In genomic region chr10:88971668-88972067, GRCh38 we compare ENCODE assay signal across 19 cellular contexts. TPM values are rescaled to one million over a fixed set of nuclear protein-coding genes. Genes with fewer than 3 reads are reported as not detected.
DNase-seq lines count a peak whose midpoint lies in the region; ATAC-seq, FAIRE-seq and TF ChIP-seq lines count a peak whose summit lies in the region.
"Had no signal": no experiment of that assay in that cellular context is flagged by ENCODE, and none has a peak within 500 bp of the region (broad histone marks: within the 10 kb centered on the region; RNA-seq: fewer than 3 reads in every experiment).

No MANE protein-coding gene starts in this region.

- DNase-seq in right lobe of liver (no peak), HepG2 (ENCODE audit: low spot score) (no peak), fibroblast of villous mesenchyme (ENCODE audit: low read depth) (peak; percentile 58), aorta (no peak), SIG-M5 treated with dmso at 0.1 percent for 504 hours (lab: John Stamatoyannopoulos, UW; ENCODE audit: unreplicated experiment) (no peak), HPDE6-E6E7 (ENCODE audit: extremely low spot score) (no peak), NCI-H1436 treated with DMSO at 0.1 percent for 48 hours (lab: John Stamatoyannopoulos, UW) (no peak)
- DNase-seq: activated CD8-positive, alpha-beta memory T cell treated with anti-CD3 and anti-CD28 coated beads, Interleukin-2, amount 50 U/mL, for 4 hours; activated naive CD8-positive, alpha-beta T cell treated with anti-CD3 and anti-CD28 coated beads, Interleukin-2, amount 10 ng/mL, durations not matched to agents 7 days and 5 days; brain microvascular endothelial cell; colonic mucosa; hypothalamus; NCI-H1105 treated with DMSO at 0.1 percent for 48 hours; NCI-H2081; small intestine; stimulated activated naive CD4-positive, alpha-beta T cell treated with Interleukin-2 at 50 U/mL for 16 hours; T-helper 17 cell had no signal

- no peak overlapping the region for H3K4me3 ChIP-seq in right lobe of liver
- no peak overlapping the region for H3K4me3 ChIP-seq in HepG2 (replicated peaks in 1 of 3; ENCODE audit: insufficient read depth in 1 of 3, low read depth in 2 of 3, low read length in 3 of 3)
- H3K4me3 ChIP-seq in fibroblast of villous mesenchyme (ENCODE audit: low read depth, low read length), result no peak overlapping the region
- no peak overlapping the region for H3K4me3 ChIP-seq in rectal smooth muscle tissue (ENCODE audit: low read length)
- no peak overlapping the region for H3K4me3 ChIP-seq in aorta (ENCODE audit: low read length in 2 of 2)
- H3K4me3 ChIP-seq: colonic mucosa had no signal

- H2AFZ ChIP-seq in HepG2 (ENCODE audit: low read length), result no peak overlapping the region

- intact Hi-C loops in right lobe of liver (cut with DNase I), result no loop called here
- intact Hi-C loops in HepG2 (cut with micrococcal nuclease; ENCODE audit: unreplicated experiment), result no loop called here
- intact Hi-C loops in aorta (cut with DNase I), result no loop called here

- no peaks in the 10 kb centered on the region for H3K79me2 ChIP-seq in HepG2 (ENCODE audit: insufficient read depth, low read length)

- TF ChIP-seq CTCF in right lobe of liver (IDR thresholded peaks at IDR 0.05), result no peak
- TF ChIP-seq CTCF in HepG2 (CRISPR knock-in tag; IDR thresholded peaks at IDR 0.05), result no peak
- no peak for TF ChIP-seq CTCF in fibroblast of villous mesenchyme (IDR thresholded peaks at IDR 0.05; ENCODE audit: insufficient read depth, low read depth, low read length)

- peaks cover 0 to 28% (median 10%) of the 10 kb centered on the region in 4 donors for H3K4me1 ChIP-seq in right lobe of liver
- H3K4me1 ChIP-seq in HepG2 (ENCODE audit: insufficient read depth, low read length), result peaks cover 17% of the 10 kb centered on the region
- H3K4me1 ChIP-seq in rectal smooth muscle tissue (ENCODE audit: control insufficient read depth, insufficient read depth, low read length), result peaks cover 33% of the 10 kb centered on the region
- peaks cover 4 to 8% of the 10 kb centered on the region in 2 donors for H3K4me1 ChIP-seq in aorta (ENCODE audit: control insufficient read depth in 1 of 2, insufficient read depth in 2 of 2, low read length in 2 of 2)
- H3K4me1 ChIP-seq: colonic mucosa had no signal

- H3K27ac ChIP-seq in right lobe of liver (peak overlapping the region in 2 of 3 donors; percentile 10 to 32), HepG2 (ENCODE audit: extremely low read length, insufficient read depth, low read length) (no peak overlapping the region), rectal smooth muscle tissue (ENCODE audit: low read depth, low read length) (peak overlapping the region; percentile 76), aorta (ENCODE audit: low read depth in 1 of 2, low read length in 2 of 2) (peak overlapping the region; percentile 26 to 76)
- H3K27ac ChIP-seq: brain microvascular endothelial cell, colonic mucosa had no signal

- H3K4me2 ChIP-seq in HepG2 (ENCODE audit: low read depth, low read length), result no peak overlapping the region

- no peak for TF ChIP-seq RAD21 in HepG2 (CRISPR knock-in tag; IDR thresholded peaks at IDR 0.05)

- H3K9me3 ChIP-seq in right lobe of liver (no peaks in the 10 kb centered on the region), HepG2 (ENCODE audit: low read length) (no peaks in the 10 kb centered on the region), aorta (ENCODE audit: control insufficient read depth, low read length) (no peaks in the 10 kb centered on the region)
- H3K9me3 ChIP-seq: colonic mucosa had no signal

- H3K27me3 ChIP-seq in right lobe of liver (no peaks in the 10 kb centered on the region), HepG2 (ENCODE audit: control insufficient read depth in 1 of 2, insufficient read depth in 2 of 2, low read length in 2 of 2) (no peaks in the 10 kb centered on the region), rectal smooth muscle tissue (ENCODE audit: control insufficient read depth, insufficient read depth, low read length) (no peaks in the 10 kb centered on the region), aorta (ENCODE audit: control insufficient read depth in 1 of 2, insufficient read depth in 2 of 2, low read length in 1 of 2) (no peaks in the 10 kb centered on the region)
- H3K27me3 ChIP-seq: brain microvascular endothelial cell, colonic mucosa had no signal

- no peaks in the 10 kb centered on the region for H4K20me1 ChIP-seq in HepG2 (ENCODE audit: insufficient read depth, low read length)

- ATAC-seq in right lobe of liver, result peak in 2 of 4 donors; percentile 10 to 18
- ATAC-seq in HepG2, result no peak
- peak; percentile 34 for ATAC-seq in aorta (ENCODE audit: low FRiP score)
- ATAC-seq: Panc1, T-helper 17 cell had no signal

- CTCF ChIA-PET in HepG2 (lab: Yijun Ruan, JAX; ENCODE audit: low intra/inter-chr PET ratio, low total read pairs), result no interaction called here

- H3K36me3 ChIP-seq in right lobe of liver, result no peaks in the 10 kb centered on the region
- no peaks in the 10 kb centered on the region for H3K36me3 ChIP-seq in HepG2 (replicated peaks in 1 of 2; ENCODE audit: control insufficient read depth in 1 of 2, insufficient read depth in 2 of 2, low read length in 2 of 2)
- H3K36me3 ChIP-seq in rectal smooth muscle tissue (ENCODE audit: control insufficient read depth, insufficient read depth, low read length), result no peaks in the 10 kb centered on the region
- no peaks in the 10 kb centered on the region for H3K36me3 ChIP-seq in aorta (ENCODE audit: control insufficient read depth in 1 of 2, insufficient read depth in 2 of 2, low read length in 1 of 2)
- H3K36me3 ChIP-seq: brain microvascular endothelial cell, colonic mucosa had no signal

- no TSS peak for BruUV-seq in HepG2 (replicated peaks; lab: Mats Ljungman, UMichigan)

- in situ Hi-C loops in HepG2 (cut with HindIII; ENCODE audit: extremely low pct_ligation_motif_present, low pct_unique_long_range_greater_than_20kb), result no loop called here

- no peak for FAIRE-seq in HepG2 (lab: Jason Lieb, UNC)
- FAIRE-seq: small intestine had no signal

- POLR2A ChIA-PET in HepG2 (lab: Yijun Ruan, JAX), result no interaction called here

- H3K9ac ChIP-seq in HepG2 (ENCODE audit: insufficient read depth, low read depth, low read length), result no peak overlapping the region
- no peak overlapping the region for H3K9ac ChIP-seq in rectal smooth muscle tissue (ENCODE audit: low read length)

- TF ChIP-seq POLR2A in right lobe of liver (IDR thresholded peaks at IDR 0.05) (no peak), HepG2 (IDR thresholded peaks at IDR 0.05; ENCODE audit: insufficient read depth in 1 of 2, low read depth in 2 of 2, low read length in 2 of 2) (no peak)

- 33% methylated on average over 5 of the region's 5 CpGs for WGBS in right lobe of liver (ENCODE audit: insufficient coverage, low coverage, low lambda C conversion rate, missing lambda C conversion rate)
- whole genome bisulfite sequencing in HepG2 (ENCODE audit: low lambda C conversion rate), result 96% methylated on average over 5 of the region's 5 CpGs
- 1 to 9% methylated on average over 5 of the region's 5 CpGs for WGBS in aorta, 2 donors

- TF ChIP-seq EP300 in HepG2 (IDR thresholded peaks at IDR 0.05; ENCODE audit: low read depth in 2 of 2, low read length in 2 of 2), result no peak
- TF ChIP-seq EP300 in HepG2 (CRISPR knock-in tag; IDR thresholded peaks at IDR 0.05; ENCODE audit: borderline replicate concordance), result no peak

RNA-seq across cellular contexts. Expression of gene FAS, which starts 18.9 kb away (rescaled TPM):
- total RNA-seq in right lobe of liver (10 to 100 TPM in 5 of 6 experiments, 1 to 10 TPM in 1; 9.0 to 22.3 (median 18.9) TPM), HepG2 (2016; rRNA removed; fragmentation: Illumina TruSeq; extraction: Trizol) (15.0 and 17.9 TPM in 2 replicates), fibroblast of villous mesenchyme (49.0 and 95.9 TPM in 2 replicates), aorta (10 to 100 TPM; 27.4 to 28.5 TPM)
- 4.8 and 5.4 TPM in 2 replicates for total RNA-seq in HepG2 (2016; cell fraction: cytosol; rRNA removed; fragmentation: Illumina TruSeq; extraction: Trizol; ENCODE audit: low read depth)
- total RNA-seq in HepG2 (2016; cell fraction: insoluble cytoplasmic fraction; rRNA removed; fragmentation: Illumina TruSeq; extraction: Trizol), result 15.8 and 17.7 TPM in 2 replicates
- total RNA-seq in HepG2 (2016; cell fraction: membrane; rRNA removed; fragmentation: Illumina TruSeq; extraction: Trizol), result 11.2 and 12.0 TPM in 2 replicates
- 21.8 and 24.6 TPM in 2 replicates for total RNA-seq in HepG2 (2016; cell fraction: nucleus; rRNA removed; fragmentation: Illumina TruSeq; extraction: Trizol)
- polyA plus RNA-seq in HepG2 (2011; rRNA removed) (4.3 and 5.9 TPM in 2 replicates), aorta (10 to 100 TPM in 1 of 2 donors, 1 to 10 TPM in 1; 9.5 to 28.5 TPM)
- polyA plus RNA-seq in HepG2 (2011; cell fraction: cytosol; rRNA removed), result 2.6 and 4.4 TPM in 2 replicates
- 3.1 and 3.5 TPM in 2 replicates for polyA plus RNA-seq in HepG2 (2011; cell fraction: nucleus; rRNA removed)
- polyA plus RNA-seq in HepG2 (2012), result 3.1 and 3.3 TPM in 2 replicates
- polyA plus RNA-seq in HepG2 (2016; cell fraction: cytosol; fragmentation: Illumina TruSeq; extraction: Trizol; ENCODE audit: low read depth), result 3.1 and 3.6 TPM in 2 replicates
- 14.7 and 16.1 TPM in 2 replicates for polyA plus RNA-seq in HepG2 (2016; cell fraction: insoluble cytoplasmic fraction; fragmentation: Illumina TruSeq; extraction: Trizol; ENCODE audit: low read depth)
- polyA plus RNA-seq in HepG2 (2016; cell fraction: membrane; fragmentation: Illumina TruSeq; extraction: Trizol; ENCODE audit: low read depth), result 6.2 and 7.4 TPM in 2 replicates
- 29.8 and 31.9 TPM in 2 replicates for polyA plus RNA-seq in HepG2 (2016; cell fraction: nucleus; fragmentation: Illumina TruSeq; extraction: Trizol; ENCODE audit: insufficient read depth, low read depth)
- 3.7 and 12.5 TPM in 2 replicates for polyA minus RNA-seq in HepG2 (2011; rRNA and poly(A)+ RNA removed; ENCODE audit: low replicate concordance)
- 3.7 and 4.0 TPM in 2 replicates for polyA minus RNA-seq in HepG2 (2011; cell fraction: cytosol; rRNA and poly(A)+ RNA removed)
- polyA minus RNA-seq in HepG2 (2011; cell fraction: nucleus; rRNA and poly(A)+ RNA removed), result 8.6 and 13.1 TPM in 2 replicates

RNA-seq across cellular contexts. Expression of gene ACTA2, which starts 19.1 kb away (rescaled TPM):
- 100 to 1,000 TPM in 2 of 6 experiments, 10 to 100 TPM in 4; 15.0 to 127 (median 80.7) TPM for total RNA-seq in right lobe of liver
- 58.1 and 59.9 TPM in 2 replicates for total RNA-seq in HepG2 (2016; rRNA removed; fragmentation: Illumina TruSeq; extraction: Trizol)
- total RNA-seq in HepG2 (2016; cell fraction: cytosol; rRNA removed; fragmentation: Illumina TruSeq; extraction: Trizol; ENCODE audit: low read depth), result 21.6 and 22.5 TPM in 2 replicates
- total RNA-seq in HepG2 (2016; cell fraction: insoluble cytoplasmic fraction; rRNA removed; fragmentation: Illumina TruSeq; extraction: Trizol), result 50.7 and 62.7 TPM in 2 replicates
- total RNA-seq in HepG2 (2016; cell fraction: membrane; rRNA removed; fragmentation: Illumina TruSeq; extraction: Trizol), result 33.4 and 39.8 TPM in 2 replicates
- total RNA-seq in HepG2 (2016; cell fraction: nucleus; rRNA removed; fragmentation: Illumina TruSeq; extraction: Trizol), result 33.1 and 39.3 TPM in 2 replicates
- 21.8 and 25.1 TPM in 2 replicates for polyA plus RNA-seq in HepG2 (2011; rRNA removed)
- polyA plus RNA-seq in HepG2 (2011; cell fraction: cytosol; rRNA removed), result 32.0 and 34.2 TPM in 2 replicates
- polyA plus RNA-seq in HepG2 (2011; cell fraction: nucleus; rRNA removed), result 20.1 and 23.1 TPM in 2 replicates
- 30.5 and 47.4 TPM in 2 replicates for polyA plus RNA-seq in HepG2 (2012)
- 30.8 and 35.7 TPM in 2 replicates for polyA plus RNA-seq in HepG2 (2016; cell fraction: cytosol; fragmentation: Illumina TruSeq; extraction: Trizol; ENCODE audit: low read depth)
- 81.9 and 99.8 TPM in 2 replicates for polyA plus RNA-seq in HepG2 (2016; cell fraction: insoluble cytoplasmic fraction; fragmentation: Illumina TruSeq; extraction: Trizol; ENCODE audit: low read depth)
- polyA plus RNA-seq in HepG2 (2016; cell fraction: membrane; fragmentation: Illumina TruSeq; extraction: Trizol; ENCODE audit: low read depth), result 45.1 and 45.4 TPM in 2 replicates
- 60.8 and 61.8 TPM in 2 replicates for polyA plus RNA-seq in HepG2 (2016; cell fraction: nucleus; fragmentation: Illumina TruSeq; extraction: Trizol; ENCODE audit: insufficient read depth, low read depth)
- 3.6 and 48.3 TPM in 2 replicates for polyA minus RNA-seq in HepG2 (2011; rRNA and poly(A)+ RNA removed; ENCODE audit: low replicate concordance)
- polyA minus RNA-seq in HepG2 (2011; cell fraction: cytosol; rRNA and poly(A)+ RNA removed), result 35.2 and 40.9 TPM in 2 replicates
- 13.9 and 20.1 TPM in 2 replicates for polyA minus RNA-seq in HepG2 (2011; cell fraction: nucleus; rRNA and poly(A)+ RNA removed)
- total RNA-seq in fibroblast of villous mesenchyme, result 2,403 and 2,598 TPM in 2 replicates
- 1,000 to 10,000 TPM; 3,684 to 9,611 TPM for total RNA-seq in aorta
- 1,000 to 10,000 TPM; 3,163 to 4,826 TPM for polyA plus RNA-seq in aorta

Comparison
In these comparisons a context has a peak if more than half of its experiments do, and no peak if none do; other contexts are left out.
1. RNA of gene ACTA2, which starts 19.1 kb away (total RNA-seq): 3,684 to 9,611 TPM in aorta and 2,403 to 2,598 TPM in fibroblast of villous mesenchyme; 15.0 to 127 TPM in right lobe of liver and 21.6 to 62.7 TPM in HepG2; every median in the first group is over 10 times any median in the second.